9 cellular contexts compared by ENCODE assay signal in genomic region chr3:156751461-156752025, GRCh38.
A peak's percentile ranks its signal among the peaks of the same experiment; 100 is the strongest.
DNase-seq lines count a peak whose midpoint lies in the region; ATAC-seq and TF ChIP-seq lines count a peak whose summit lies in the region.
"Had no signal": no experiment of that assay in that cellular context is flagged by ENCODE, and none has a peak within 500 bp of the region (broad histone marks: within the 10 kb centered on the region; RNA-seq: fewer than 3 reads in every experiment).

No MANE protein-coding gene starts in this region.

- CTCF ChIA-PET in SK-N-SH (lab: Yijun Ruan, JAX) = interaction anchor here (2.1 kb wide), 1 partner anchor 11 kb away, joined by 8 read pairs; no protein-coding TSS in a partner anchor
- CTCF ChIA-PET in Caco-2 (lab: Charles Lee) = no interaction called here
- CTCF ChIA-PET in activated CD4-positive, alpha-beta T cell treated with anti-CD3 and anti-CD28 coated beads, Interleukin-2, amount 10 ng/mL, durations not matched to agents 7 days and 5 days (lab: Charles Lee) = interaction anchor here (1.3 to 1.6 kb wide), 3 partner anchors 9 to 29 kb away, joined by 3 read pairs; no protein-coding TSS in a partner anchor

- H3K27me3 Mint-ChIP-seq in glutamatergic neuron (ENCODE audit: unreplicated experiment) (no peaks in the 10 kb centered on the region), progenitor cell of endocrine pancreas (no peaks in the 10 kb centered on the region), Caco-2 (ENCODE audit: insufficient read depth, unreplicated experiment) (no peaks in the 10 kb centered on the region)
- peaks cover 19% of the 10 kb centered on the region for H3K27me3 Mint-ChIP-seq in activated CD4-positive, alpha-beta T cell treated with anti-CD3 and anti-CD28 coated beads, Interleukin-2, amount 10 ng/mL, durations not matched to agents 7 days and 5 days

- H4K20me1 ChIP-seq in SK-N-SH (ENCODE audit: insufficient read depth) = no peaks in the 10 kb centered on the region

- H3K79me2 ChIP-seq in SK-N-SH (ENCODE audit: insufficient read depth) = no peaks in the 10 kb centered on the region

- BruUV-seq in Caco-2 (replicated peaks; lab: Mats Ljungman, UMichigan) = no TSS peak

- POLR2A ChIA-PET in SK-N-SH (lab: Yijun Ruan, JAX) = interaction anchor here (0.9 to 1.6 kb wide), 2 partner anchors 11 to 337 kb away, joined by 3 to 4 read pairs; no protein-coding TSS in a partner anchor
- POLR2A ChIA-PET in Caco-2 (lab: Charles Lee) = no interaction called here
- POLR2A ChIA-PET in activated CD4-positive, alpha-beta T cell treated with anti-CD3 and anti-CD28 coated beads, Interleukin-2, amount 10 ng/mL, durations not matched to agents 7 days and 5 days (lab: Charles Lee) = no interaction called here

- H3K36me3 Mint-ChIP-seq in glutamatergic neuron (ENCODE audit: unreplicated experiment) (no peaks in the 10 kb centered on the region), progenitor cell of endocrine pancreas (ENCODE audit: insufficient read depth) (peaks cover 1% of the 10 kb centered on the region), Caco-2 (ENCODE audit: insufficient read depth, unreplicated experiment) (no peaks in the 10 kb centered on the region)
- H3K36me3 Mint-ChIP-seq in activated CD4-positive, alpha-beta T cell treated with anti-CD3 and anti-CD28 coated beads, Interleukin-2, amount 10 ng/mL, durations not matched to agents 7 days and 5 days (ENCODE audit: low read depth) = peaks cover 9% of the 10 kb centered on the region

- 60% methylated on average over 15 of the region's 15 CpGs for WGBS in SK-N-SH (ENCODE audit: low lambda C conversion rate)

- peaks cover 13 to 16% of the 10 kb centered on the region in 2 experiments; a peak in 3 of 4 replicates for H3K4me1 ChIP-seq in SK-N-SH (ENCODE audit: control insufficient read depth in 1 of 2, insufficient read depth in 2 of 2, low read depth in 1 of 2, low read length in 1 of 2)
- H3K4me1 ChIP-seq in Caco-2 = no peaks in the 10 kb centered on the region
- H3K4me1 ChIP-seq: ascending aorta had no signal

- H3K4me1 Mint-ChIP-seq in glutamatergic neuron (ENCODE audit: low read depth, unreplicated experiment) (peaks cover 14% of the 10 kb centered on the region), progenitor cell of endocrine pancreas (ENCODE audit: low read depth) (peaks cover 33% of the 10 kb centered on the region), Caco-2 (ENCODE audit: low read depth, unreplicated experiment) (peaks cover 9% of the 10 kb centered on the region)
- no peaks in the 10 kb centered on the region for H3K4me1 Mint-ChIP-seq in activated CD4-positive, alpha-beta T cell treated with anti-CD3 and anti-CD28 coated beads, Interleukin-2, amount 10 ng/mL, durations not matched to agents 7 days and 5 days

- H3K9me3 Mint-ChIP-seq in glutamatergic neuron (ENCODE audit: unreplicated experiment) (no peaks in the 10 kb centered on the region), progenitor cell of endocrine pancreas (ENCODE audit: low read depth) (peaks cover 8% of the 10 kb centered on the region), Caco-2 (ENCODE audit: unreplicated experiment) (no peaks in the 10 kb centered on the region)
- H3K9me3 Mint-ChIP-seq in activated CD4-positive, alpha-beta T cell treated with anti-CD3 and anti-CD28 coated beads, Interleukin-2, amount 10 ng/mL, durations not matched to agents 7 days and 5 days = peaks cover 8% of the 10 kb centered on the region

- H3K27ac Mint-ChIP-seq in glutamatergic neuron (ENCODE audit: unreplicated experiment) (no peak overlapping the region), progenitor cell of endocrine pancreas (peak overlapping the region; percentile 89), Caco-2 (ENCODE audit: unreplicated experiment) (no peak overlapping the region)
- no peak overlapping the region for H3K27ac Mint-ChIP-seq in activated CD4-positive, alpha-beta T cell treated with anti-CD3 and anti-CD28 coated beads, Interleukin-2, amount 10 ng/mL, durations not matched to agents 7 days and 5 days

- H3K9me3 ChIP-seq in SK-N-SH = 0 out of 2 replicates have a peak, but pooled peaks cover 6% of the 10 kb centered on the region
- H3K9me3 ChIP-seq in Caco-2 = peaks cover 1% of the 10 kb centered on the region; the same call in 1 of the 2 replicates
- H3K9me3 ChIP-seq: ascending aorta had no signal

- H3F3A ChIP-seq in SK-N-SH (replicated peaks; ENCODE audit: insufficient read depth) = no peaks in the 10 kb centered on the region

- no peak overlapping the region for H3K4me3 ChIP-seq in SK-N-SH (ENCODE audit: low read depth in 2 of 2, low read length in 1 of 2)
- no peak overlapping the region for H3K4me3 ChIP-seq in Caco-2 (ENCODE audit: low read depth, low read length)

- no peak overlapping the region for H3K27ac ChIP-seq in SK-N-SH (ENCODE audit: low read depth in 2 of 2, low read length in 1 of 2)
- H3K27ac ChIP-seq: ascending aorta had no signal

- H3K27me3 ChIP-seq in SK-N-SH (ENCODE audit: insufficient read depth) (no peaks in the 10 kb centered on the region), Caco-2 (replicated peaks; ENCODE audit: control insufficient read depth, insufficient read depth, low read length) (no peaks in the 10 kb centered on the region)
- H3K27me3 ChIP-seq: ascending aorta had no signal

- TF ChIP-seq EP300 in SK-N-SH (IDR thresholded peaks at IDR 0.05; ENCODE audit: borderline replicate concordance in 1 of 2, low read depth in 1 of 2, low read length in 1 of 2) = peak in 1 of 2 experiments; percentile 29; a peak in 1 of 4 replicates

- H3K36me3 ChIP-seq in SK-N-SH (replicated peaks in 1 of 2; ENCODE audit: control insufficient read depth in 1 of 2, insufficient read depth in 2 of 2, low read length in 1 of 2) = no peaks in the 10 kb centered on the region
- H3K36me3 ChIP-seq in Caco-2 (ENCODE audit: control insufficient read depth, insufficient read depth, low read length) = no peaks in the 10 kb centered on the region
- H3K36me3 ChIP-seq: ascending aorta had no signal

- no peak for TF ChIP-seq CTCF in SK-N-SH (IDR thresholded peaks at IDR 0.05)
- TF ChIP-seq CTCF in glutamatergic neuron (IDR thresholded peaks at IDR 0.05; ENCODE audit: partially characterized antibody, unreplicated experiment) = no peak
- TF ChIP-seq CTCF in progenitor cell of endocrine pancreas (IDR thresholded peaks at IDR 0.05; ENCODE audit: unreplicated experiment) = no peak
- no peak for TF ChIP-seq CTCF in Caco-2 (IDR thresholded peaks at IDR 0.05; ENCODE audit: insufficient read depth in 1 of 2, low read depth in 1 of 2, low read length in 1 of 2, severe bottlenecking in 1 of 2, unreplicated experiment in 1 of 2)

- no peak for TF ChIP-seq RAD21 in SK-N-SH (IDR thresholded peaks at IDR 0.05; ENCODE audit: low read length)

- peak; percentile 93 for DNase-seq in GM03348 (ENCODE audit: low spot score)
- DNase-seq in SK-N-SH = peak; percentile 47
- DNase-seq in glutamatergic neuron = peak; percentile 43
- DNase-seq in progenitor cell of endocrine pancreas (ENCODE audit: low spot score, unreplicated experiment) = no peak
- no peak for DNase-seq in activated CD4-positive, alpha-beta T cell treated with anti-CD3 and anti-CD28 coated beads, Interleukin-2, amount 50 U/mL, for 1 hour
- DNase-seq in Caco-2 = no peak
- no peak for DNase-seq in activated CD4-positive, alpha-beta T cell treated with anti-CD3 and anti-CD28 coated beads, Interleukin-2, amount 10 ng/mL, durations not matched to agents 7 days and 5 days

- no peaks in the 10 kb centered on the region for H3K9me2 ChIP-seq in SK-N-SH

- H3K4me2 ChIP-seq in SK-N-SH = no peak overlapping the region

- no peak for ATAC-seq in HG03439 (IDR thresholded peaks at IDR 0.05; ENCODE audit: unreplicated experiment)

- H3K9ac ChIP-seq in SK-N-SH = no peak overlapping the region

- H3K4me3 Mint-ChIP-seq in glutamatergic neuron (ENCODE audit: unreplicated experiment) = peak overlapping the region; percentile 41
- H3K4me3 Mint-ChIP-seq in progenitor cell of endocrine pancreas (ENCODE audit: low read depth) = peak overlapping the region; percentile 32
- H3K4me3 Mint-ChIP-seq in Caco-2 (ENCODE audit: unreplicated experiment) = no peak overlapping the region
- H3K4me3 Mint-ChIP-seq in activated CD4-positive, alpha-beta T cell treated with anti-CD3 and anti-CD28 coated beads, Interleukin-2, amount 10 ng/mL, durations not matched to agents 7 days and 5 days = no peak overlapping the region

- intact Hi-C loops in Caco-2 (cut with micrococcal nuclease; ENCODE audit: unreplicated experiment) = no loop called here

- peak overlapping the region; percentile 38; the same call in 1 of the 2 replicates for H2AFZ ChIP-seq in SK-N-SH (ENCODE audit: low read depth)

TF ChIP-seq in SK-N-SH, 30 proteins besides CTCF, POLR2A, EP300 and RAD21:
- 0 out of 2 replicates have a peak, but pooled peaks have one; percentile 22 for TF ChIP-seq RCOR1 (IDR thresholded peaks at IDR 0.05; ENCODE audit: low read length)
- TF ChIP-seq, protein P1, sequence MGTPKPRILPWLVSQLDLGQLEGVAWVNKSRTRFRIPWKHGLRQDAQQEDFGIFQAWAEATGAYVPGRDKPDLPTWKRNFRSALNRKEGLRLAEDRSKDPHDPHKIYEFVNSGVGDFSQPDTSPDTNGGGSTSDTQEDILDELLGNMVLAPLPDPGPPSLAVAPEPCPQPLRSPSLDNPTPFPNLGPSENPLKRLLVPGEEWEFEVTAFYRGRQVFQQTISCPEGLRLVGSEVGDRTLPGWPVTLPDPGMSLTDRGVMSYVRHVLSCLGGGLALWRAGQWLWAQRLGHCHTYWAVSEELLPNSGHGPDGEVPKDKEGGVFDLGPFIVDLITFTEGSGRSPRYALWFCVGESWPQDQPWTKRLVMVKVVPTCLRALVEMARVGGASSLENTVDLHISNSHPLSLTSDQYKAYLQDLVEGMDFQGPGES (IDR thresholded peaks at IDR 0.05; ENCODE audit: low read depth, low read length) = no peak
- TF ChIP-seq TCF12 (IDR thresholded peaks at IDR 0.05) = peak; percentile 50
- TF ChIP-seq NRF1 (IDR thresholded peaks at IDR 0.05; ENCODE audit: low read depth, low read length) = no peak
- TF ChIP-seq CHD2 (IDR thresholded peaks at IDR 0.05; ENCODE audit: low read length, partially characterized antibody) = peak; percentile 18
- no peak for TF ChIP-seq SIN3A (IDR thresholded peaks at IDR 0.05; ENCODE audit: borderline replicate concordance, low read depth, low read length)
- no peak for TF ChIP-seq PBX3 (IDR thresholded peaks at IDR 0.05)
TF ChIP-seq in SK-N-SH: peak in this region for 3.

Comparison
In these comparisons a context has a peak if more than half of its experiments do, and no peak if none do; other contexts are left out.
1. DNase-seq: peak in GM03348 (single experiment), SK-N-SH (single experiment) and glutamatergic neuron (single experiment); none in progenitor cell of endocrine pancreas (single experiment), activated CD4-positive, alpha-beta T cell treated with anti-CD3 and anti-CD28 coated beads, Interleukin-2, amount 50 U/mL, for 1 hour (single experiment), Caco-2 (0 of 2) and activated CD4-positive, alpha-beta T cell treated with anti-CD3 and anti-CD28 coated beads, Interleukin-2, amount 10 ng/mL, durations not matched to agents 7 days and 5 days (single experiment).
2. H3K4me3 Mint-ChIP-seq: peak in glutamatergic neuron (single experiment) and progenitor cell of endocrine pancreas (single experiment); none in Caco-2 (single experiment) and activated CD4-positive, alpha-beta T cell treated with anti-CD3 and anti-CD28 coated beads, Interleukin-2, amount 10 ng/mL, durations not matched to agents 7 days and 5 days (single experiment).